28 cellular contexts compared by ENCODE assay signal in genomic region chr12:121139301-121139700, GRCh38. TPM values are rescaled to one million over a fixed set of nuclear protein-coding genes. Genes with fewer than 3 reads are reported as not detected.
"Had no signal": no experiment of that assay in that cellular context is flagged by ENCODE, and none has a peak within 500 bp of the region (broad histone marks: within the 10 kb centered on the region; RNA-seq: fewer than 3 reads in every experiment).

No MANE protein-coding gene starts in this region.

- H3K4me1 ChIP-seq: ascending aorta, foreskin keratinocyte, neural progenitor cell had no signal

- ATAC-seq: activated T-cell treated with anti-CD3 and anti-CD28 coated beads, Interleukin-2, amount 50 U/mL, for 72 hours; esophagus mucosa; foreskin keratinocyte; left colon; natural killer cell; stimulated activated memory B cell treated with anti-CD40 and anti-IgM and Interleukin-4, amounts not matched to agents 10 μg/mL and 1 μg/mL and 100 μg/mL, for 72 hours; stimulated activated naive CD8-positive, alpha-beta T cell treated with anti-CD3 and anti-CD28 coated beads, Interleukin-15, amount 100 ng/mL, for 72 hours had no signal

- H3K9me3 ChIP-seq: ascending aorta, sigmoid colon, suprapubic skin, tibial nerve had no signal

- H3K4me3 ChIP-seq: ascending aorta, cardiac muscle cell, coronary artery, neural progenitor cell, sigmoid colon, suprapubic skin, tibial nerve had no signal

- H3K27ac ChIP-seq: ascending aorta, cardiac muscle cell, coronary artery, foreskin keratinocyte, neural progenitor cell, sigmoid colon, suprapubic skin, tibial nerve, VCaP had no signal

- H3K36me3 ChIP-seq: ascending aorta, cardiac muscle cell, neural progenitor cell, sigmoid colon had no signal

- H3K27me3 ChIP-seq: ascending aorta, cardiac muscle cell, foreskin keratinocyte, neural progenitor cell, sigmoid colon, suprapubic skin, tibial nerve had no signal

- FAIRE-seq: kidney, small intestine, TTC549 had no signal

- DNase-seq: activated CD4-positive, alpha-beta T cell treated with anti-CD3 and anti-CD28 coated beads for 4 hours; activated CD4-positive, alpha-beta T cell treated with anti-CD3 and anti-CD28 coated beads, Interleukin-2, amount 50 U/mL, for 4 hours; activated naive CD4-positive, alpha-beta T cell; activated T-cell treated with anti-CD3 and anti-CD28 coated beads for 4 hours; activated T-cell treated with anti-CD3 and anti-CD28 coated beads, Interleukin-2, amount 50 U/mL, for 72 hours; endodermal cell; foreskin keratinocyte; immature natural killer cell; kidney; left colon; natural killer cell; sigmoid colon; small intestine; stimulated activated CD4-positive, alpha-beta T cell treated with anti-CD3 and anti-CD28 coated beads, Interleukin-4, amount 100 ng/mL, for 4 hours; stimulated activated CD8-positive, alpha-beta memory T cell treated with anti-CD3 and anti-CD28 coated beads, Interleukin-4, amount 100 ng/mL, for 48 hours; stimulated activated naive CD8-positive, alpha-beta T cell treated with anti-CD3 and anti-CD28 coated beads, Interleukin-15, amount 100 ng/mL, for 72 hours; T-helper 9 cell had no signal

RNA-seq across cellular contexts. Expression of gene P2RX7, which starts 6.6 kb away (rescaled TPM):
- total RNA-seq: progenitor cell of endocrine pancreas had no signal
